Comparison of ENCODE assay signal across 9 cellular contexts in the genomic region with DNA sequence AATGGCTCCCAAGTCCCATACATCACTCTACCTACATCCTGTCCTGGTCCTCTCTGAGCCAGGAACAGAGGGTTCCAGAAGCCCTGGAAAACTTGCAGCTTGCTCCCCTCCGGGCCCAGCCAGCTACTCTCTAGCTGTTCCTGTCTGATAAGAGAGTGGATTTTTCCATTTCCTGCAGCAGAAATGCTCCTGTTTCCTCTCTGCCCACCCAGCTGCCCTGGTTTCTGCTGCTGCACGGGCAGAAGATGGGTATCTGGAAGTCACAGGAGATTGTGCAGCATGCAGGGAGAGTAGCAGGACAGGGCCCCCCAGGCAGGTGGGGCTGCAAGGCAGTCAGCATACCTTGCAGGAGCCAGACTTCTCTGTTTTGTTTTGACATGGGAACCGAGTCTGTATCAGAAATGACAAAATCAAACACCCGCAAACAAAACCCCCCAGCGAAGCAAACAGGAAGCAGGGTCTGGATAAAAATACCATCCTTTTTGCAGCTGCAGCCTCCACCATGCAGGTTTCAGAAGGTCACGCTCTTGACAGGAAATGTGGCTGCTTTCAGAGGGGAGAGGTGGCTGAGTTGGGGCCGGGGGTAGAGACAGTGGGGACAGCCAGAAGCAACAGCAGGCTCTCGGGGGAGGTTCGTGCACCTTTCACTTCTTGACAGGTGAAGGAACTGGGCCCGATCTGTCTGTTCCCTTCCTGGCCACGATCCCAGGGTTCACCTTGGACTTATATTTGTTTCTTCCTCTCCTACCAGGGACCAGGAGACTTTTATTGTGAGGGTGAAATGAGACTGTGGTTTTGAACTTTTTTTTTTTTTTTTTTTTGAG. TPM values are rescaled to one million over a fixed set of nuclear protein-coding genes. Genes with fewer than 3 reads are reported as not detected.
DNase-seq lines count a peak whose midpoint lies in the region; ATAC-seq and TF ChIP-seq lines count a peak whose summit lies in the region.
"Had no signal": no experiment of that assay in that cellular context is flagged by ENCODE, and none has a peak within 500 bp of the region (broad histone marks: within the 10 kb centered on the region; RNA-seq: fewer than 3 reads in every experiment).

No MANE protein-coding gene starts in this region.

- H3K27me3 Mint-ChIP-seq in T-cell, result no peaks in the 10 kb centered on the region

- peak overlapping the region; percentile 90 to 96 for H3K27ac Mint-ChIP-seq in T-cell

- no peaks in the 10 kb centered on the region for H3K9me3 ChIP-seq in vagina
- H3K9me3 ChIP-seq: neutrophil had no signal

- no peaks in the 10 kb centered on the region for H3K4me1 ChIP-seq in vagina

- intact Hi-C loops in vagina (cut with DNase I), result no loop called here

- peaks cover 94 to 98% (median 95%) of the 10 kb centered on the region in 3 donors for H3K4me1 Mint-ChIP-seq in T-cell

- H3K4me3 ChIP-seq in foreskin fibroblast (ENCODE audit: low read depth in 1 of 2, low read length in 2 of 2) (no peak overlapping the region), vagina (no peak overlapping the region)

- peak overlapping the region; percentile 76 to 84 (median 77) for H3K4me3 Mint-ChIP-seq in T-cell

- POLR2A ChIA-PET in T-cell (lab: Charles Lee), result interaction anchor here (0.8 to 5.0 kb wide), 10 partner anchors 8 to 70 kb away, joined by 3 to 79 read pairs (median 4); partner anchors contain the start of gene PPP1R16B (in 1 of the 2)

- no peaks in the 10 kb centered on the region for H3K9me3 Mint-ChIP-seq in T-cell

- H3K27me3 ChIP-seq in vagina, result no peaks in the 10 kb centered on the region

- CTCF ChIA-PET in T-cell (lab: Charles Lee), result interaction anchor here (0.8 to 4.9 kb wide), 5 partner anchors 18 to 85 kb away, joined by 3 to 41 read pairs (median 5); partner anchors contain the start of gene PPP1R16B (in 1 of the 2)

- H3K27ac ChIP-seq in vagina, result no peak overlapping the region
- H3K27ac ChIP-seq: neutrophil had no signal

- TF ChIP-seq POLR2A in vagina (IDR thresholded peaks at IDR 0.05), result no peak

- H3K36me3 Mint-ChIP-seq in T-cell, result peaks cover 2% of the 10 kb centered on the region

- no peaks in the 10 kb centered on the region for H3K36me3 ChIP-seq in vagina
- H3K36me3 ChIP-seq: neutrophil had no signal

- peak; percentile 65 for ATAC-seq in HG03025 (IDR thresholded peaks at IDR 0.05; ENCODE audit: low FRiP score, unreplicated experiment)
- peak; percentile 65 to 72 (median 72) for ATAC-seq in T-cell (replicated peaks in 1 of 4)

- DNase-seq in NCI-H146 (lab: John Stamatoyannopoulos, UW) (peak; percentile 28), NCI-H146 treated with DMSO at 0.1 percent for 48 hours (lab: John Stamatoyannopoulos, UW; ENCODE audit: unreplicated experiment) (no peak), T-cell (peak; percentile 50 to 83 (median 71)), cerebellar cortex (ENCODE audit: low spot score) (peak; percentile 68), foreskin fibroblast (no peak), vagina (ENCODE audit: extremely low spot score in 2 of 2) (no peak)
- DNase-seq in stimulated activated CD4-positive, alpha-beta T cell treated with anti-CD3 and anti-CD28 coated beads, Interleukin-2, amount 100 ng/mL, for 24 hours, result peak; percentile 37 to 47

- no peak for TF ChIP-seq CTCF in foreskin fibroblast (IDR thresholded peaks at IDR 0.05; ENCODE audit: low read depth, low read length)
- TF ChIP-seq CTCF in vagina (IDR thresholded peaks at IDR 0.05), result no peak

RNA-seq across cellular contexts. Expression of gene FAM83D, which starts 50.8 kb away (rescaled TPM):
- total RNA-seq in T-cell (1 to 10 TPM; 1.3 to 4.0 (median 2.4) TPM), vagina (20.4 TPM)

Comparison
In these comparisons a context has a peak if more than half of its experiments do, and no peak if none do; other contexts are left out.
1. DNase-seq: peak in NCI-H146 (single experiment), T-cell (34 of 34), cerebellar cortex (single experiment) and stimulated activated CD4-positive, alpha-beta T cell treated with anti-CD3 and anti-CD28 coated beads, Interleukin-2, amount 100 ng/mL, for 24 hours (2 of 2); none in NCI-H146 treated with DMSO at 0.1 percent for 48 hours (single experiment), foreskin fibroblast (0 of 2) and vagina (0 of 2).